In the genomic region with DNA sequence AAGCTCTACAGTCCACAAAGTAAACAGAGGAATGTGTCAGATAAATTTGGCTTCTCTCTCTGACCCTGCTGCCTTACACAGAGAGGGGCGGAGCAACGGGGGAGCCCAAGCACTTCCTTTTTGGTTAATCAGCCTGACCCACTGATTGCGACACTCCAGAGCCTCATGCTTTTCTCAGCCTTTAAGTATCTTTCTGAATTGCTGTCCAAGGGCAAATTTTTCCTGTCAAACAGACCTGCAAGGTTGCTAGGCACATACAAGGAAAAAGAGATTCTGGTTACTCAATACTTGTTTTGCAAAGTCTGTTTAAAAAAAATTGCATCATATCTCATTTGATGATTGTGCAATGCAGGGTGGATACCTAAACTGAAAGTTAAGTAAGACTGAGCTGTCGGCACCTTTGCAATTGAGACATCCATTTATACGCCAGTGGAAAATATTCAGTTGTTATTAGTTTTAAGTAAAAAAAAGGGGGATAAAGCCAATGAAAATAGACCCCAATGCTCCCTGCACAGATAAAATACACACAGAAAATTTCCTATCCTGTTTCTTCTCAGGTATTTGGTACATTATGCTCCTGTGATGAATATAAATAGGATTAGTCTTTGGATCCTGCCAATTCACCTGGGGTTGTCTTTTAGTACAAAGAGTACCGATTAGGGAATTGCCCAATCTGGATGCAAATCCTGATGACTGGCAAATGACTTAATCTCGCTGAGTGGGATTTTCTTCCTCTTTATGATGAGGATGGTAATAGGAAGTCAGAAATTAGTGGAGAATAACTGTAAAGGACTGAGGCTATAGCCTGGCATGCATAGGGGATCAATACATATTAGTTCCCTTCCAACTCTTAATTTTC, we compare ENCODE assay signal across 8 cellular contexts.
DNase-seq lines count a peak whose midpoint lies in the region; ATAC-seq, FAIRE-seq and TF ChIP-seq lines count a peak whose summit lies in the region.

No MANE protein-coding gene starts in this region.

- H3K9ac ChIP-seq in kidney (ENCODE audit: low read length in 2 of 2) = no peak overlapping the region

- H3K9me3 ChIP-seq in kidney (ENCODE audit: control insufficient read depth in 1 of 2, low read length in 2 of 2) = no peaks in the 10 kb centered on the region

- DNase-seq in COLO668 (lab: John Stamatoyannopoulos, UW; ENCODE audit: unreplicated experiment) = peak; percentile 14
- peak; percentile 48 for DNase-seq in HT-29 (ENCODE audit: low spot score)
- DNase-seq in T-helper 2 cell = peak in 4 of 5 experiments; percentile 35 to 85 (median 43)
- peak; percentile 75 for DNase-seq in astrocyte of the hippocampus (ENCODE audit: low read depth, low spot score)
- DNase-seq in kidney = peak; percentile 94
- peak; percentile 64 for DNase-seq in stimulated activated CD4-positive, alpha-beta T cell treated with anti-CD3 and anti-CD28 coated beads, Interleukin-2, amount 100 ng/mL, for 4 hours (ENCODE audit: low read depth)
- DNase-seq in ecto neural progenitor cell (ENCODE audit: low spot score) = no peak

- FAIRE-seq in kidney (lab: Jason Lieb, UNC) = no peak

- intact Hi-C loops in kidney (cut with DNase I) = no loop called here

- peak overlapping the region in 1 of 2 donors; percentile 1 for H3K27ac ChIP-seq in kidney (ENCODE audit: low read depth in 2 of 2, low read length in 2 of 2)

- H3K4me3 ChIP-seq in kidney (ENCODE audit: low read length in 2 of 2) = peak overlapping the region; percentile 9 to 36

- H3K36me3 ChIP-seq in kidney (ENCODE audit: control insufficient read depth in 1 of 2, insufficient read depth in 2 of 2, low read length in 2 of 2) = no peaks in the 10 kb centered on the region

- H3K4me1 ChIP-seq in kidney (ENCODE audit: control insufficient read depth in 1 of 2, insufficient read depth in 1 of 2, low read depth in 1 of 2, low read length in 2 of 2) = peaks cover 0 to 9% of the 10 kb centered on the region in 2 donors

- no peak for TF ChIP-seq CTCF in kidney (IDR thresholded peaks at IDR 0.05; ENCODE audit: borderline replicate concordance, extremely low read depth, insufficient read depth)

- ATAC-seq in GM21390 (IDR thresholded peaks at IDR 0.05; ENCODE audit: unreplicated experiment) = peak; percentile 98
